1 cellular context compared by ENCODE assay signal in genomic region chr20:17939622-17940446, GRCh38.
A peak's percentile ranks its signal among the peaks of the same experiment; 100 is the strongest.
TF ChIP-seq lines count a peak whose summit lies in the region.

No MANE protein-coding gene starts in this region.

TF ChIP-seq in HCT116, 20 proteins besides CTCF, POLR2A, EP300 and RAD21:
- TF ChIP-seq POLR2AphosphoS5 (IDR thresholded peaks at IDR 0.05; ENCODE audit: low read depth, low read length) (0 out of 2 replicates have a peak, but pooled peaks have one; percentile 2), EGR1 (IDR thresholded peaks at IDR 0.05; ENCODE audit: low read depth) (0 out of 2 replicates have a peak, but pooled peaks have one; percentile 15), SIN3A (IDR thresholded peaks at IDR 0.05; ENCODE audit: low read depth) (no peak), YY1 (IDR thresholded peaks at IDR 0.05; ENCODE audit: extremely low read depth, insufficient replicate concordance, low read depth, low read length) (no peak)
